Comparison of ENCODE assay signal across 2 cellular contexts in the genomic region with DNA sequence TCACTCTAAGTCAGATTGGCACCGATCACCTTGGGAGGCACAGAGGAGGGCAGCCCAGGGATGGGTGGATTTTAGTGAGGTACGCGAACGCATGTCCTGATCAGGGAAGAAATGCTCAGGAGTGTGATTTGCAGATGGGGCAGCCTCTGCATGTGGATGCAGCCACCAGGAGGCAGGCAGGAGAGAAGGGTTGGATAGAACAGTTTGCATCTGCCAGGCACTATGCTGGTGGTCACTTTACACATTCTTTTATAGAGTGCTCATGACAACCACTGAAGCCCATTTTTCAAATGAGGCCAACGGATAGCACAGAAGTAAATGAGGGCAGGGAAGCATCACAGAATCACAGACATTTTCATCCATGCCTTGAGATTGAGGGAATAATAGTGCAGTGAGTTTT.
TF ChIP-seq lines count a peak whose summit lies in the region.

No MANE protein-coding gene starts in this region.

TF ChIP-seq in HCT116, 20 proteins besides CTCF, POLR2A, EP300 and RAD21 (continued from another document):
- TF ChIP-seq, protein P1, sequence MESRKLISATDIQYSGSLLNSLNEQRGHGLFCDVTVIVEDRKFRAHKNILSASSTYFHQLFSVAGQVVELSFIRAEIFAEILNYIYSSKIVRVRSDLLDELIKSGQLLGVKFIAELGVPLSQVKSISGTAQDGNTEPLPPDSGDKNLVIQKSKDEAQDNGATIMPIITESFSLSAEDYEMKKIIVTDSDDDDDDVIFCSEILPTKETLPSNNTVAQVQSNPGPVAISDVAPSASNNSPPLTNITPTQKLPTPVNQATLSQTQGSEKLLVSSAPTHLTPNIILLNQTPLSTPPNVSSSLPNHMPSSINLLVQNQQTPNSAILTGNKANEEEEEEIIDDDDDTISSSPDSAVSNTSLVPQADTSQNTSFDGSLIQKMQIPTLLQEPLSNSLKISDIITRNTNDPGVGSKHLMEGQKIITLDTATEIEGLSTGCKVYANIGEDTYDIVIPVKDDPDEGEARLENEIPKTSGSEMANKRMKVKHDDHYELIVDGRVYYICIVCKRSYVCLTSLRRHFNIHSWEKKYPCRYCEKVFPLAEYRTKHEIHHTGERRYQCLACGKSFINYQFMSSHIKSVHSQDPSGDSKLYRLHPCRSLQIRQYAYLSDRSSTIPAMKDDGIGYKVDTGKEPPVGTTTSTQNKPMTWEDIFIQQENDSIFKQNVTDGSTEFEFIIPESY (IDR thresholded peaks at IDR 0.05; ENCODE audit: extremely low read depth, insufficient replicate concordance, low read length) = no peak
- TF ChIP-seq, protein P2, sequence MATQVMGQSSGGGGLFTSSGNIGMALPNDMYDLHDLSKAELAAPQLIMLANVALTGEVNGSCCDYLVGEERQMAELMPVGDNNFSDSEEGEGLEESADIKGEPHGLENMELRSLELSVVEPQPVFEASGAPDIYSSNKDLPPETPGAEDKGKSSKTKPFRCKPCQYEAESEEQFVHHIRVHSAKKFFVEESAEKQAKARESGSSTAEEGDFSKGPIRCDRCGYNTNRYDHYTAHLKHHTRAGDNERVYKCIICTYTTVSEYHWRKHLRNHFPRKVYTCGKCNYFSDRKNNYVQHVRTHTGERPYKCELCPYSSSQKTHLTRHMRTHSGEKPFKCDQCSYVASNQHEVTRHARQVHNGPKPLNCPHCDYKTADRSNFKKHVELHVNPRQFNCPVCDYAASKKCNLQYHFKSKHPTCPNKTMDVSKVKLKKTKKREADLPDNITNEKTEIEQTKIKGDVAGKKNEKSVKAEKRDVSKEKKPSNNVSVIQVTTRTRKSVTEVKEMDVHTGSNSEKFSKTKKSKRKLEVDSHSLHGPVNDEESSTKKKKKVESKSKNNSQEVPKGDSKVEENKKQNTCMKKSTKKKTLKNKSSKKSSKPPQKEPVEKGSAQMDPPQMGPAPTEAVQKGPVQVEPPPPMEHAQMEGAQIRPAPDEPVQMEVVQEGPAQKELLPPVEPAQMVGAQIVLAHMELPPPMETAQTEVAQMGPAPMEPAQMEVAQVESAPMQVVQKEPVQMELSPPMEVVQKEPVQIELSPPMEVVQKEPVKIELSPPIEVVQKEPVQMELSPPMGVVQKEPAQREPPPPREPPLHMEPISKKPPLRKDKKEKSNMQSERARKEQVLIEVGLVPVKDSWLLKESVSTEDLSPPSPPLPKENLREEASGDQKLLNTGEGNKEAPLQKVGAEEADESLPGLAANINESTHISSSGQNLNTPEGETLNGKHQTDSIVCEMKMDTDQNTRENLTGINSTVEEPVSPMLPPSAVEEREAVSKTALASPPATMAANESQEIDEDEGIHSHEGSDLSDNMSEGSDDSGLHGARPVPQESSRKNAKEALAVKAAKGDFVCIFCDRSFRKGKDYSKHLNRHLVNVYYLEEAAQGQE (IDR thresholded peaks at IDR 0.05; ENCODE audit: low read depth) = no peak
- no peak for TF ChIP-seq SP1 (IDR thresholded peaks at IDR 0.05; ENCODE audit: low read depth)
- TF ChIP-seq FOSL1 (IDR thresholded peaks at IDR 0.05; ENCODE audit: low read depth) = no peak
- TF ChIP-seq YY1 (IDR thresholded peaks at IDR 0.05; ENCODE audit: extremely low read depth, insufficient replicate concordance, low read depth, low read length) = no peak
- no peak for TF ChIP-seq TCF7L2 (IDR thresholded peaks at IDR 0.05; ENCODE audit: borderline replicate concordance, extremely low read depth, insufficient read depth, insufficient read length)
- TF ChIP-seq EZH2 (IDR thresholded peaks at IDR 0.05) = no peak

TF ChIP-seq in HEK293T, 16 proteins besides CTCF, POLR2A, EP300 and RAD21 (continued from another document):
- TF ChIP-seq BHLHE40 (IDR thresholded peaks at IDR 0.05; ENCODE audit: borderline replicate concordance) = no peak
- no peak for TF ChIP-seq SUZ12 (IDR thresholded peaks at IDR 0.05)
- TF ChIP-seq ZNF384 (IDR thresholded peaks at IDR 0.05) = no peak
- no peak for TF ChIP-seq SP1 (IDR thresholded peaks at IDR 0.05)
- no peak for TF ChIP-seq NFRKB (IDR thresholded peaks at IDR 0.05)
